In the genomic region with DNA sequence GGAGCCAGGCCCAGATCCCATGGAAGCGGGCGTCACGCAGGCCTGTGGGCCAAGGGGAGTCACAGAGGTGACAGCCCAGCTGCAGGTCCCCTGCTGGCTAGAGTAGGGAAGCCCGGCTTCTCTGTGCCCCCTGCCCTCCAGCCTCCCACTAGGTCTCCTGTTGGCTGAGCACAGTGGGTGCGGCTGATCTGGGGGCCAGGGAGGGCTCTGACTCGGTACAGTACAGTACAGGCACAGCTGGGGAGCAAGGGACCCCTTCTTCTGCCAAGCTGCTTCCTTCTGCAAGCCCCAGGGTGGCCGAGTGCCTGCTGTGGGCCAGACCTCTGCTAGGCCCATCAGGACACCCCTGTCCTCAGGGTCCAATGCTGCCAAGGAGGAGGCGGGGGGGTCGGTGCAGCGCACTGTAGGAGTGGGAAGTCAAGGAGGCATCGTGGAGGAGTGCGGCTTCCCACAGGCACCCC, we compare ENCODE assay signal across 1 cellular context.
TF ChIP-seq lines count a peak whose summit lies in the region.

No MANE protein-coding gene starts in this region.

TF ChIP-seq in HepG2, 621 proteins besides CTCF, POLR2A, EP300 and RAD21:
- TF ChIP-seq, protein P1, sequence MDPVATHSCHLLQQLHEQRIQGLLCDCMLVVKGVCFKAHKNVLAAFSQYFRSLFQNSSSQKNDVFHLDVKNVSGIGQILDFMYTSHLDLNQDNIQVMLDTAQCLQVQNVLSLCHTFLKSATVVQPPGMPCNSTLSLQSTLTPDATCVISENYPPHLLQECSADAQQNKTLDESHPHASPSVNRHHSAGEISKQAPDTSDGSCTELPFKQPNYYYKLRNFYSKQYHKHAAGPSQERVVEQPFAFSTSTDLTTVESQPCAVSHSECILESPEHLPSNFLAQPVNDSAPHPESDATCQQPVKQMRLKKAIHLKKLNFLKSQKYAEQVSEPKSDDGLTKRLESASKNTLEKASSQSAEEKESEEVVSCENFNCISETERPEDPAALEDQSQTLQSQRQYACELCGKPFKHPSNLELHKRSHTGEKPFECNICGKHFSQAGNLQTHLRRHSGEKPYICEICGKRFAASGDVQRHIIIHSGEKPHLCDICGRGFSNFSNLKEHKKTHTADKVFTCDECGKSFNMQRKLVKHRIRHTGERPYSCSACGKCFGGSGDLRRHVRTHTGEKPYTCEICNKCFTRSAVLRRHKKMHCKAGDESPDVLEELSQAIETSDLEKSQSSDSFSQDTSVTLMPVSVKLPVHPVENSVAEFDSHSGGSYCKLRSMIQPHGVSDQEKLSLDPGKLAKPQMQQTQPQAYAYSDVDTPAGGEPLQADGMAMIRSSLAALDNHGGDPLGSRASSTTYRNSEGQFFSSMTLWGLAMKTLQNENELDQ (CRISPR knock-in tag; IDR thresholded peaks at IDR 0.05; ENCODE audit: borderline replicate concordance) = no peak
- TF ChIP-seq, protein P2, sequence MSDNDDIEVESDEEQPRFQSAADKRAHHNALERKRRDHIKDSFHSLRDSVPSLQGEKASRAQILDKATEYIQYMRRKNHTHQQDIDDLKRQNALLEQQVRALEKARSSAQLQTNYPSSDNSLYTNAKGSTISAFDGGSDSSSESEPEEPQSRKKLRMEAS (IDR thresholded peaks at IDR 0.05) = no peak
- TF ChIP-seq RFX5 (IDR thresholded peaks at IDR 0.05; ENCODE audit: low read depth, low read length) = no peak
TF ChIP-seq in HepG2: peak in this region for 0.
